1 cellular context compared by ENCODE assay signal in genomic region chr1:3067301-3067670, GRCh38.
TF ChIP-seq lines count a peak whose summit lies in the region.

No MANE protein-coding gene starts in this region.

TF ChIP-seq in H1, 55 proteins besides CTCF, POLR2A, EP300 and RAD21:
- TF ChIP-seq SUZ12 (IDR thresholded peaks at IDR 0.05; ENCODE audit: low read length) (peak; percentile 93), SIRT6 (IDR thresholded peaks at IDR 0.05; ENCODE audit: low read length) (no peak)
